In genomic region chr16:3793161-3793576, GRCh38 we compare ENCODE assay signal across 17 cellular contexts.
DNase-seq lines count a peak whose midpoint lies in the region; ATAC-seq, FAIRE-seq and TF ChIP-seq lines count a peak whose summit lies in the region.
"Had no signal": no experiment of that assay in that cellular context is flagged by ENCODE, and none has a peak within 500 bp of the region (broad histone marks: within the 10 kb centered on the region; RNA-seq: fewer than 3 reads in every experiment).

No MANE protein-coding gene starts in this region.

- H3K4me2 ChIP-seq in GM23338: no peak overlapping the region

- H3K9me3 Mint-ChIP-seq in GM23338: no peaks in the 10 kb centered on the region
- H3K9me3 Mint-ChIP-seq: neural crest cell had no signal

- peaks cover 3% of the 10 kb centered on the region; the same call in 1 of the 2 replicates for H3K4me1 ChIP-seq in GM23338 (ENCODE audit: insufficient read depth)
- peaks cover 0 to 5% of the 10 kb centered on the region in 2 donors for H3K4me1 ChIP-seq in kidney (ENCODE audit: control insufficient read depth in 1 of 2, insufficient read depth in 1 of 2, low read depth in 1 of 2, low read length in 2 of 2)
- H3K4me1 ChIP-seq: BE2C had no signal

- ATAC-seq in GM23338 (peak; percentile 34; the same call in 2 of the 3 replicates), left cardiac atrium (peak; percentile 82 to 83), HG03354 (IDR thresholded peaks at IDR 0.05; ENCODE audit: poor library complexity, severe bottlenecking, unreplicated experiment) (no peak), GM19395 (IDR thresholded peaks at IDR 0.05; ENCODE audit: unreplicated experiment) (no peak), HG03521 (IDR thresholded peaks at IDR 0.05; ENCODE audit: unreplicated experiment) (no peak)

- peaks cover 10% of the 10 kb centered on the region for H3K4me1 Mint-ChIP-seq in GM23338

- H3K9me2 ChIP-seq in GM23338 (ENCODE audit: insufficient read depth): no peaks in the 10 kb centered on the region

- no peak overlapping the region for H3K27ac Mint-ChIP-seq in GM23338

- H3K4me3 Mint-ChIP-seq in GM23338: no peak overlapping the region
- H3K4me3 Mint-ChIP-seq: neural crest cell had no signal

- H3K36me3 Mint-ChIP-seq in GM23338 (ENCODE audit: low read depth): peaks cover 27% of the 10 kb centered on the region

- H3K27ac ChIP-seq in GM23338 (ENCODE audit: low read depth) (no peak overlapping the region), kidney (ENCODE audit: low read depth in 2 of 2, low read length in 2 of 2) (no peak overlapping the region)

- H3K9ac ChIP-seq in kidney (ENCODE audit: low read length in 2 of 2): no peak overlapping the region

- peaks cover 18% of the 10 kb centered on the region for H4K20me1 ChIP-seq in GM23338 (replicated peaks; ENCODE audit: insufficient read depth)

- no peaks in the 10 kb centered on the region for H3K27me3 ChIP-seq in GM23338 (ENCODE audit: insufficient read depth)
- H3K27me3 ChIP-seq: BE2C, dorsolateral prefrontal cortex had no signal

- peaks cover 75% of the 10 kb centered on the region for H3K79me2 ChIP-seq in GM23338 (replicated peaks; ENCODE audit: insufficient read depth)

- H3F3A ChIP-seq in GM23338 (replicated peaks; ENCODE audit: low read depth): no peaks in the 10 kb centered on the region; the same call in 1 of the 2 replicates

- no peak for FAIRE-seq in kidney (lab: Jason Lieb, UNC)
- FAIRE-seq: GM18507 had no signal

- H3K9me3 ChIP-seq in kidney (ENCODE audit: control insufficient read depth in 1 of 2, low read length in 2 of 2): no peaks in the 10 kb centered on the region
- H3K9me3 ChIP-seq: BE2C had no signal

- intact Hi-C loops in left cardiac atrium (cut with DNase I) (loop anchor here in 1 of 2 donors (5.0 kb wide), 1 partner anchor 79 kb away; no protein-coding TSS in a partner anchor), kidney (cut with DNase I) (no loop called here)

- peaks cover 3% of the 10 kb centered on the region for H3K27me3 Mint-ChIP-seq in GM23338 (ENCODE audit: insufficient read depth, low read depth, poor library complexity)

- H3K36me3 ChIP-seq in GM23338 (ENCODE audit: insufficient read depth) (0 out of 2 replicates have a peak, but pooled peaks cover 6% of the 10 kb centered on the region), kidney (ENCODE audit: control insufficient read depth in 1 of 2, insufficient read depth in 2 of 2, low read length in 2 of 2) (peaks cover 18 to 33% of the 10 kb centered on the region in 2 donors)

- DNase-seq in GM23338 (ENCODE audit: low spot score) (peak; percentile 35), cerebellar cortex (ENCODE audit: low spot score) (peak; percentile 36), left cardiac atrium (peak; percentile 69), putamen (ENCODE audit: low spot score) (peak; percentile 32), kidney (no peak)
- DNase-seq: activated CD4-positive, alpha-beta T cell treated with anti-CD3 and anti-CD28 coated beads, Interleukin-2, amount 50 U/mL, for 4 hours; activated naive CD4-positive, alpha-beta T cell; BE2C; EL; NCI-H1417 treated with DMSO at 0.1 percent for 48 hours; stimulated activated CD4-positive, alpha-beta T cell treated with anti-CD3 and anti-CD28 coated beads, Interleukin-2, amount 100 ng/mL, for 48 hours had no signal

- H3K4me3 ChIP-seq in GM23338 (no peak overlapping the region), kidney (ENCODE audit: low read length in 2 of 2) (no peak overlapping the region)

- H2AFZ ChIP-seq in GM23338: no peak overlapping the region

- TF ChIP-seq CTCF in GM23338 (conservative IDR thresholded peaks at IDR 0.05; ENCODE audit: low read depth in 2 of 2): peak in 1 of 2 experiments; percentile 5; a peak in 1 of 4 replicates
- no peak for TF ChIP-seq CTCF in kidney (IDR thresholded peaks at IDR 0.05; ENCODE audit: borderline replicate concordance, extremely low read depth, insufficient read depth)

TF ChIP-seq in GM23338, 12 proteins besides CTCF, POLR2A, EP300 and RAD21:
- TF ChIP-seq EZH2phosphoT487 (IDR thresholded peaks at IDR 0.05; ENCODE audit: unreplicated experiment) (no peak), CREB1 (CRISPR knock-in tag; IDR thresholded peaks at IDR 0.05; ENCODE audit: low read depth) (no peak), REST (IDR thresholded peaks at IDR 0.05; ENCODE audit: unreplicated experiment) (no peak)

Comparison
In these comparisons a context has a peak if more than half of its experiments do, and no peak if none do; other contexts are left out.
1. ATAC-seq: peak in GM23338 (single experiment) and left cardiac atrium (2 of 2); none in HG03354 (single experiment), GM19395 (single experiment) and HG03521 (single experiment).